ENCODE assay signal across 1 cellular context in the genomic region with DNA sequence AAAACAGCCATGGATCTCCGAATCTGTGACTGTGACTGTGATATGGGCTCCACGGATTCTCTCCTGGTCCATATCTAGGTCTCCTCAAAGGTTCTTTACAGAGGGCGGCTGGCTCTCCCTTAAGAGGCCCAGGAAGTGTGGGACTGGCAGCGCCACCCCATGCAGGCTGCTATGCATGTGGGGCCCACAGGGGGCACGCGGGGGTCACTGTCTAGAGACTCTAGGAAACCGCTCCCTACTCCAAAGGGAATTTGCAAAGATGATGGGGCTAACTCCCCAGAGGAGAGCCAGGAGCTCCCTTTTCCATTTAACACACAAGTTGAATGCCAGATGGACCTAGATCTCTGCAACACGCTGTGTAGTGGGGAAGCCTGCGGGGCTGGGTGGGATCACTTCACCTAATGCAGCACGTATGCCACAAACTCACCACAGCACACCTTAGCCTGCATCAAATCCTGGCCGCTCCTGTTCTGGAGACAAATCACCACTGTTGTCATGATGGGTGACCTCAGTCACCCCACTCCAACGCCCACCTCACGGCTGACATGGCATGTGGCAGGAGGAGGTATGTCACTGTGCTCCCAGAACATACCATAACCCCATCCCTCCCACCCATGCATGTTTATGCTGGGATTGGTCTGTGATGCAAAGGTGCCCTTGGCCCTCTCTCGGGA.
TF ChIP-seq lines count a peak whose summit lies in the region.

No MANE protein-coding gene starts in this region.

TF ChIP-seq in IMR-90, 13 proteins besides CTCF, POLR2A, EP300 and RAD21 (continued from another document):
- TF ChIP-seq MAFK (IDR thresholded peaks at IDR 0.05; ENCODE audit: low read depth, low read length) (no peak), NFE2L2 (IDR thresholded peaks at IDR 0.05; ENCODE audit: low read depth, low read length) (no peak), BHLHE40 (IDR thresholded peaks at IDR 0.05; ENCODE audit: low read depth, low read length) (no peak)
